Comparison of ENCODE assay signal across 29 cellular contexts in genomic region chr12:24080465-24080864, GRCh38.
"Had no signal": no experiment of that assay in that cellular context is flagged by ENCODE, and none has a peak within 500 bp of the region (broad histone marks: within the 10 kb centered on the region; RNA-seq: fewer than 3 reads in every experiment).

No MANE protein-coding gene starts in this region.

- H3K27ac Mint-ChIP-seq: naive thymus-derived CD4-positive, alpha-beta T cell; natural killer cell treated with Interleukin-12 subunit alpha and Interleukin-12 subunit beta and Interleukin-15 and Interleukin-18, amount 100 ng/mL, for 72 hours; stimulated activated naive B cell treated with anti-CD40 and anti-IgM and Interleukin-4, amounts not matched to agents 10 μg/mL and 1 μg/mL and 100 μg/mL, for 72 hours had no signal

- H3K4me1 Mint-ChIP-seq: naive thymus-derived CD4-positive, alpha-beta T cell had no signal

- H3K9ac ChIP-seq: parathyroid adenoma had no signal

- H3K79me2 ChIP-seq: parathyroid adenoma had no signal

- H3K9me3 Mint-ChIP-seq: stimulated activated naive B cell treated with anti-CD40 and anti-IgM and Interleukin-4, amounts not matched to agents 10 μg/mL and 1 μg/mL and 100 μg/mL, for 72 hours had no signal

- H2AFZ ChIP-seq: parathyroid adenoma had no signal

- H3K27ac ChIP-seq: left lung, neutrophil, parathyroid adenoma, psoas muscle, skin epidermis, suprapubic skin, thoracic aorta, tibial artery, upper lobe of right lung had no signal

- H3K36me3 ChIP-seq: left lung, neutrophil, suprapubic skin, thoracic aorta, tibial artery, upper lobe of right lung had no signal

- DNase-seq: hippocampal formation; kidney glomerular epithelial cell; left cardiac atrium; left lung; mesendoderm; midbrain; mucosa of descending colon; naive thymus-derived CD4-positive, alpha-beta T cell; occipital lobe; psoas muscle; stimulated activated CD4-positive, alpha-beta T cell treated with anti-CD3 and anti-CD28 coated beads, Interleukin-12 subunit alpha, Interleukin-12 subunit beta, amount 100 ng/mL, for 4 hours; stimulated activated CD4-positive, alpha-beta T cell treated with anti-CD3 and anti-CD28 coated beads, Interleukin-15, amount 100 ng/mL, for 24 hours; stimulated activated CD4-positive, alpha-beta T cell treated with anti-CD3 and anti-CD28 coated beads, Interleukin-2, amount 100 ng/mL, for 24 hours; stimulated activated CD4-positive, alpha-beta T cell treated with anti-CD3 and anti-CD28 coated beads, Interleukin-4, amount 100 ng/mL, for 1 hour; stimulated activated naive B cell treated with anti-CD40 and anti-IgM and Interleukin-4, amounts not matched to agents 10 μg/mL and 1 μg/mL and 100 μg/mL, for 72 hours; stimulated activated naive CD8-positive, alpha-beta T cell treated with anti-CD3 and anti-CD28 coated beads, Interleukin-15, Interleukin-2, amounts not matched to agents 100 U/mL and 50 U/mL, for 24 hours; tibial artery; trophoblast cell; upper lobe of right lung had no signal

- ATAC-seq: left cardiac atrium; left lung; mucosa of descending colon; naive thymus-derived CD4-positive, alpha-beta T cell; natural killer cell treated with Interleukin-12 subunit alpha and Interleukin-12 subunit beta and Interleukin-15 and Interleukin-18, amount 100 ng/mL, for 72 hours; psoas muscle; sciatic nerve; stimulated activated naive B cell treated with anti-CD40 and anti-IgM and Interleukin-4, amounts not matched to agents 10 μg/mL and 1 μg/mL and 100 μg/mL, for 72 hours; stimulated activated naive CD8-positive, alpha-beta T cell treated with anti-CD3 and anti-CD28 coated beads, Interleukin-15, Interleukin-2, amounts not matched to agents 100 U/mL and 50 U/mL, for 24 hours; upper lobe of right lung had no signal

- H3K4me3 Mint-ChIP-seq: naive thymus-derived CD4-positive, alpha-beta T cell; natural killer cell treated with Interleukin-12 subunit alpha and Interleukin-12 subunit beta and Interleukin-15 and Interleukin-18, amount 100 ng/mL, for 72 hours; stimulated activated naive B cell treated with anti-CD40 and anti-IgM and Interleukin-4, amounts not matched to agents 10 μg/mL and 1 μg/mL and 100 μg/mL, for 72 hours had no signal

- H3K4me3 ChIP-seq: left lung, lung, mucosa of descending colon, psoas muscle, skin epidermis, suprapubic skin, thoracic aorta, tibial artery, upper lobe of right lung had no signal

- H3K27me3 Mint-ChIP-seq: naive thymus-derived CD4-positive, alpha-beta T cell; natural killer cell treated with Interleukin-12 subunit alpha and Interleukin-12 subunit beta and Interleukin-15 and Interleukin-18, amount 100 ng/mL, for 72 hours had no signal

- H3K4me1 ChIP-seq: left lung, parathyroid adenoma, psoas muscle, suprapubic skin, upper lobe of right lung had no signal

- H3K36me3 Mint-ChIP-seq: naive thymus-derived CD4-positive, alpha-beta T cell; natural killer cell treated with Interleukin-12 subunit alpha and Interleukin-12 subunit beta and Interleukin-15 and Interleukin-18, amount 100 ng/mL, for 72 hours; stimulated activated naive B cell treated with anti-CD40 and anti-IgM and Interleukin-4, amounts not matched to agents 10 μg/mL and 1 μg/mL and 100 μg/mL, for 72 hours had no signal

- H3K9me3 ChIP-seq: left lung, mucosa of descending colon, neutrophil, psoas muscle, suprapubic skin, thoracic aorta, tibial artery, upper lobe of right lung had no signal

- FAIRE-seq: keratinocyte, urothelium cell line had no signal

- H3K27me3 ChIP-seq: left lung, neutrophil, suprapubic skin, tibial artery, upper lobe of right lung had no signal
